ENCODE assay signal across 25 cellular contexts in the genomic region with DNA sequence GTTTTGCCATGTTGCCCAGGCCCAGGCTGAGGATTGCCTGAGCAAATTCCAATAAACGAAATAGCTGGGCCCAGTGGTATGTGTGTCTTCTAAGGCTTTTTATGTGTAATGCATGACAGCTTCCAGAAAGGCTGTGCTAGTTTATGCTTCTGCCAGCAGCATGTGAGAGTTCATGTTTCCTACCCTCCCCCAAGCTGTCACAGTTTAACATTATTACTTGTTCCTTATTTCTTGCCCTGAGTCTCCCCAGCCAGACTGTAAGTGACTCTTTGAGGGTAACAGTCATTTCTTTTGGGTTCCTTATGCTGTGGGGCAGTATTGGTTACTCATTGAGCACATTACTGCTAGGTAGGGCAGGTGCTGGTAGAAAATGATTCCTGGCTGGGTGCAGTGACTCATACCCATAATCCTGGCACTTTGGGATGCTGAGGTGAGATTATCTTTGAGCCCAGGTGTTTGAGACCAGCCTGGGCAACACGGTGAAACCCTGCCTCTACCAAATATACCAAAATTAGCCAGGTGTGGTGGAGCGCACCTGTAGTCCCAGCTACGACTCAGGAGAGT. TPM values are rescaled to one million over a fixed set of nuclear protein-coding genes. Genes with fewer than 3 reads are reported as not detected.
"Had no signal": no experiment of that assay in that cellular context is flagged by ENCODE, and none has a peak within 500 bp of the region (broad histone marks: within the 10 kb centered on the region; RNA-seq: fewer than 3 reads in every experiment).

No MANE protein-coding gene starts in this region.

- H3K27ac Mint-ChIP-seq: activated naive CD8-positive, alpha-beta T cell treated with anti-CD3 and anti-CD28 coated beads, Interleukin-2, amount 50 U/mL, for 24 hours; endodermal cell; naive thymus-derived CD4-positive, alpha-beta T cell; stimulated activated naive B cell treated with anti-CD40 and anti-IgM and Interleukin-4, amounts not matched to agents 10 μg/mL and 1 μg/mL and 100 μg/mL, for 72 hours; T-helper 2 cell treated with Interferon-gamma antibody and Interleukin-4, amounts not matched to agents 5 μg/mL and 100 μg/mL, for 36 hours had no signal

- H3K27ac ChIP-seq: ascending aorta, breast epithelium, parathyroid adenoma, thyroid gland had no signal

- H3K27me3 Mint-ChIP-seq: activated naive CD8-positive, alpha-beta T cell treated with anti-CD3 and anti-CD28 coated beads, Interleukin-2, amount 50 U/mL, for 24 hours; naive thymus-derived CD4-positive, alpha-beta T cell; stimulated activated naive B cell treated with anti-CD40 and anti-IgM and Interleukin-4, amounts not matched to agents 10 μg/mL and 1 μg/mL and 100 μg/mL, for 72 hours had no signal

- H3K9me3 ChIP-seq: ascending aorta, breast epithelium, thyroid gland had no signal

- DNase-seq: activated CD4-positive, alpha-beta T cell treated with anti-CD3 and anti-CD28 coated beads, Interleukin-2, amount 50 U/mL, for 1 hour; activated CD4-positive, CD25-positive, alpha-beta regulatory T cell; activated CD8-positive, alpha-beta memory T cell treated with anti-CD3 and anti-CD28 coated beads for 24 hours; activated naive CD4-positive, alpha-beta T cell; activated naive CD8-positive, alpha-beta T cell treated with anti-CD3 and anti-CD28 coated beads, Interleukin-2, amount 50 U/mL, for 24 hours; endodermal cell; hypothalamus; left cardiac atrium; naive thymus-derived CD4-positive, alpha-beta T cell; retina; stimulated activated CD4-positive, alpha-beta T cell treated with anti-CD3 and anti-CD28 coated beads, Interleukin-15, amount 100 ng/mL, for 24 hours; stimulated activated CD4-positive, alpha-beta T cell treated with anti-CD3 and anti-CD28 coated beads, Interleukin-4, amount 100 ng/mL, for 1 hour; stimulated activated naive B cell treated with anti-CD40 and anti-IgM and Interleukin-4, amounts not matched to agents 10 μg/mL and 1 μg/mL and 100 μg/mL, for 72 hours; thyroid gland had no signal

- H3K4me3 Mint-ChIP-seq: activated naive CD8-positive, alpha-beta T cell treated with anti-CD3 and anti-CD28 coated beads, Interleukin-2, amount 50 U/mL, for 24 hours; endodermal cell; naive thymus-derived CD4-positive, alpha-beta T cell; stimulated activated naive B cell treated with anti-CD40 and anti-IgM and Interleukin-4, amounts not matched to agents 10 μg/mL and 1 μg/mL and 100 μg/mL, for 72 hours; T-helper 2 cell treated with Interferon-gamma antibody and Interleukin-4, amounts not matched to agents 5 μg/mL and 100 μg/mL, for 36 hours had no signal

- H3K9me3 Mint-ChIP-seq: activated naive CD8-positive, alpha-beta T cell treated with anti-CD3 and anti-CD28 coated beads, Interleukin-2, amount 50 U/mL, for 24 hours; endodermal cell; naive thymus-derived CD4-positive, alpha-beta T cell; stimulated activated naive B cell treated with anti-CD40 and anti-IgM and Interleukin-4, amounts not matched to agents 10 μg/mL and 1 μg/mL and 100 μg/mL, for 72 hours; T-helper 2 cell treated with Interferon-gamma antibody and Interleukin-4, amounts not matched to agents 5 μg/mL and 100 μg/mL, for 36 hours had no signal

- H3K27me3 ChIP-seq: ascending aorta, breast epithelium, thyroid gland had no signal

- H3K4me1 ChIP-seq: ascending aorta, breast epithelium, thyroid gland had no signal

- H3K4me3 ChIP-seq: ascending aorta, breast epithelium, thyroid gland had no signal

- ATAC-seq: activated naive CD8-positive, alpha-beta T cell treated with anti-CD3 and anti-CD28 coated beads, Interleukin-2, amount 50 U/mL, for 24 hours; esophagus mucosa; left cardiac atrium; naive thymus-derived CD4-positive, alpha-beta T cell; stimulated activated naive B cell treated with anti-CD40 and anti-IgM and Interleukin-4, amounts not matched to agents 10 μg/mL and 1 μg/mL and 100 μg/mL, for 72 hours had no signal

RNA-seq across cellular contexts. Expression of gene RHPN2, which starts 29.9 kb away (rescaled TPM):
- total RNA-seq: ascending aorta had no signal

RNA-seq across cellular contexts. Expression of gene WDR88, which starts 37.3 kb away (rescaled TPM):
- total RNA-seq: ascending aorta, breast epithelium, chondrocyte, dermis microvascular lymphatic vessel endothelial cell, endodermal cell, esophagus mucosa, glomerular endothelial cell, left cardiac atrium, lung microvascular endothelial cell, mononuclear cell, thyroid gland, urinary bladder had no signal
